Comparison of ENCODE assay signal across 1 cellular context in the genomic region with DNA sequence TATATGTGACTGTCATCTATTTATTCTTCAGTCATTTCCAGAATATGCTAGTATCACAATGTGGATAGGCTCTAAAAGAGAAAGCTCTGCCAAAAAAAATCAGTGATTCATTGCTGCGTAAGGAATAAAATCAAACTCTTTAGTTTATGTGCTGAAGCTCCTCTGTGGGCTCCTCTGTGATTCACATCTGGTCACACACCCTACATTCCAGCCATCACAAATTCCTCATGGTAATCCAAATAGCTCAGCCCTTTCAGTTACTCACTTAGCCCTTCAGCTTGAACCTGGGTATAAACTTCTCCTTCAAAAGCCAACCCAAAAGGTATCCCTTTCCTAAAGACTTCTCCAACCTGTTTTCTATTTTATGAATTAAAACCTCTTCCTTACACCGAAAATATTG.
TF ChIP-seq lines count a peak whose summit lies in the region.

No MANE protein-coding gene starts in this region.

TF ChIP-seq in WTC11, 78 proteins besides CTCF, POLR2A, EP300 and RAD21 (continued from another document):
- TF ChIP-seq, protein P1, sequence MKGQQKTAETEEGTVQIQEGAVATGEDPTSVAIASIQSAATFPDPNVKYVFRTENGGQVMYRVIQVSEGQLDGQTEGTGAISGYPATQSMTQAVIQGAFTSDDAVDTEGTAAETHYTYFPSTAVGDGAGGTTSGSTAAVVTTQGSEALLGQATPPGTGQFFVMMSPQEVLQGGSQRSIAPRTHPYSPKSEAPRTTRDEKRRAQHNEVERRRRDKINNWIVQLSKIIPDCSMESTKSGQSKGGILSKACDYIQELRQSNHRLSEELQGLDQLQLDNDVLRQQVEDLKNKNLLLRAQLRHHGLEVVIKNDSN (CRISPR knock-in tag; IDR thresholded peaks at IDR 0.05), result no peak
- TF ChIP-seq ZNF263 (CRISPR knock-in tag; IDR thresholded peaks at IDR 0.05; ENCODE audit: low read depth) (no peak), RORB (CRISPR knock-in tag; IDR thresholded peaks at IDR 0.05) (no peak), TEAD1 (CRISPR knock-in tag; IDR thresholded peaks at IDR 0.05) (no peak), ESRRA (CRISPR knock-in tag; IDR thresholded peaks at IDR 0.05; ENCODE audit: borderline replicate concordance) (no peak), SP1 (CRISPR knock-in tag; conservative IDR thresholded peaks at IDR 0.05) (no peak), GTF2I (CRISPR knock-in tag; conservative IDR thresholded peaks at IDR 0.05) (no peak)
- TF ChIP-seq, protein P2, sequence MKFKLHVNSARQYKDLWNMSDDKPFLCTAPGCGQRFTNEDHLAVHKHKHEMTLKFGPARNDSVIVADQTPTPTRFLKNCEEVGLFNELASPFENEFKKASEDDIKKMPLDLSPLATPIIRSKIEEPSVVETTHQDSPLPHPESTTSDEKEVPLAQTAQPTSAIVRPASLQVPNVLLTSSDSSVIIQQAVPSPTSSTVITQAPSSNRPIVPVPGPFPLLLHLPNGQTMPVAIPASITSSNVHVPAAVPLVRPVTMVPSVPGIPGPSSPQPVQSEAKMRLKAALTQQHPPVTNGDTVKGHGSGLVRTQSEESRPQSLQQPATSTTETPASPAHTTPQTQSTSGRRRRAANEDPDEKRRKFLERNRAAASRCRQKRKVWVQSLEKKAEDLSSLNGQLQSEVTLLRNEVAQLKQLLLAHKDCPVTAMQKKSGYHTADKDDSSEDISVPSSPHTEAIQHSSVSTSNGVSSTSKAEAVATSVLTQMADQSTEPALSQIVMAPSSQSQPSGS (CRISPR knock-in tag; IDR thresholded peaks at IDR 0.05; ENCODE audit: borderline replicate concordance, low read depth), result no peak
- TF ChIP-seq, protein P3, sequence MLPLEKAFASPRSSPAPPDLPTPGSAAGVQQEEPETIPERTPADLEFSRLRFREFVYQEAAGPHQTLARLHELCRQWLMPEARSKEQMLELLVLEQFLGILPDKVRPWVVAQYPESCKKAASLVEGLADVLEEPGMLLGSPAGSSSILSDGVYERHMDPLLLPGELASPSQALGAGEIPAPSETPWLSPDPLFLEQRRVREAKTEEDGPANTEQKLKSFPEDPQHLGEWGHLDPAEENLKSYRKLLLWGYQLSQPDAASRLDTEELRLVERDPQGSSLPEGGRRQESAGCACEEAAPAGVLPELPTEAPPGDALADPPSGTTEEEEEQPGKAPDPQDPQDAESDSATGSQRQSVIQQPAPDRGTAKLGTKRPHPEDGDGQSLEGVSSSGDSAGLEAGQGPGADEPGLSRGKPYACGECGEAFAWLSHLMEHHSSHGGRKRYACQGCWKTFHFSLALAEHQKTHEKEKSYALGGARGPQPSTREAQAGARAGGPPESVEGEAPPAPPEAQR (CRISPR knock-in tag; IDR thresholded peaks at IDR 0.05), result no peak
- TF ChIP-seq, protein P4, sequence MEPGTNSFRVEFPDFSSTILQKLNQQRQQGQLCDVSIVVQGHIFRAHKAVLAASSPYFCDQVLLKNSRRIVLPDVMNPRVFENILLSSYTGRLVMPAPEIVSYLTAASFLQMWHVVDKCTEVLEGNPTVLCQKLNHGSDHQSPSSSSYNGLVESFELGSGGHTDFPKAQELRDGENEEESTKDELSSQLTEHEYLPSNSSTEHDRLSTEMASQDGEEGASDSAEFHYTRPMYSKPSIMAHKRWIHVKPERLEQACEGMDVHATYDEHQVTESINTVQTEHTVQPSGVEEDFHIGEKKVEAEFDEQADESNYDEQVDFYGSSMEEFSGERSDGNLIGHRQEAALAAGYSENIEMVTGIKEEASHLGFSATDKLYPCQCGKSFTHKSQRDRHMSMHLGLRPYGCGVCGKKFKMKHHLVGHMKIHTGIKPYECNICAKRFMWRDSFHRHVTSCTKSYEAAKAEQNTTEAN (CRISPR knock-in tag; IDR thresholded peaks at IDR 0.05), result no peak
